ENCODE assay signal across 16 cellular contexts in genomic region chr15:100986158-100986896, GRCh38.
A peak's percentile ranks its signal among the peaks of the same experiment; 100 is the strongest.
DNase-seq lines count a peak whose midpoint lies in the region; ATAC-seq and TF ChIP-seq lines count a peak whose summit lies in the region.
"Had no signal": no experiment of that assay in that cellular context is flagged by ENCODE, and none has a peak within 500 bp of the region (broad histone marks: within the 10 kb centered on the region; RNA-seq: fewer than 3 reads in every experiment).

No MANE protein-coding gene starts in this region.

- H3K9me2 ChIP-seq in Loucy (replicated peaks; ENCODE audit: low read depth, low read length) (no peaks in the 10 kb centered on the region), Karpas-422 (replicated peaks; ENCODE audit: insufficient read depth, low read length) (no peaks in the 10 kb centered on the region)

- peaks cover 5% of the 10 kb centered on the region for H3K4me1 Mint-ChIP-seq in nephron
- H3K4me1 Mint-ChIP-seq: CD8-positive, alpha-beta memory T cell; T-cell had no signal

- H3K27ac Mint-ChIP-seq in nephron = peak overlapping the region; percentile 24 to 74 (median 64)
- H3K27ac Mint-ChIP-seq: activated T-helper 1 cell treated with anti-CD3 and anti-CD28 coated beads, Interleukin-12 subunit alpha, Interleukin-12 subunit beta, Interleukin-2, Interleukin-4 antibody, amounts not matched to agents 30 ng/mL and 10 ng/mL and 1 ng/mL, durations not matched to agents 14 hours and 24 hours and 36 hours; CD8-positive, alpha-beta memory T cell; T-cell had no signal

- H3K79me2 ChIP-seq in ACC112 (ENCODE audit: control insufficient read depth, insufficient read depth, low read length, unreplicated experiment) (no peaks in the 10 kb centered on the region), Loucy (ENCODE audit: insufficient read depth, low read length) (no peaks in the 10 kb centered on the region), Karpas-422 (ENCODE audit: low read length) (peaks cover 54% of the 10 kb centered on the region)

- peak overlapping the region; percentile 47 for H3K4me2 ChIP-seq in Loucy (ENCODE audit: low read depth, low read length, poor library complexity, severe bottlenecking)
- H3K4me2 ChIP-seq in Karpas-422 (ENCODE audit: low read depth, low read length, poor library complexity, severe bottlenecking) = no peak overlapping the region

- H3K36me3 Mint-ChIP-seq in nephron (ENCODE audit: low read depth) = no peaks in the 10 kb centered on the region
- H3K36me3 Mint-ChIP-seq: CD8-positive, alpha-beta memory T cell; T-cell had no signal

- H3K9me3 ChIP-seq in Loucy (ENCODE audit: insufficient read depth, low read depth, low read length) = no peaks in the 10 kb centered on the region
- no peaks in the 10 kb centered on the region for H3K9me3 ChIP-seq in duodenal mucosa (ENCODE audit: control insufficient read depth in 1 of 2, low read length in 2 of 2)
- H3K9me3 ChIP-seq in Karpas-422 (ENCODE audit: low read length) = no peaks in the 10 kb centered on the region
- H3K9me3 ChIP-seq: esophagus muscularis mucosa, right lobe of liver had no signal

- no peak for DNase-seq in NCI-H2029 (lab: John Stamatoyannopoulos, UW)
- DNase-seq in dedifferentiated amniotic fluid mesenchymal stem cell (ENCODE audit: extremely low spot score) = no peak
- DNase-seq in Karpas-422 = no peak
- DNase-seq: CD8-positive, alpha-beta memory T cell; NCI-H1092; right lobe of liver; stimulated activated CD4-positive, alpha-beta T cell treated with anti-CD3 and anti-CD28 coated beads, Interleukin-1b, Interleukin-23, amount 100 ng/mL, for 48 hours; T-cell had no signal

- peaks cover 4% of the 10 kb centered on the region for H3K9me3 Mint-ChIP-seq in nephron
- H3K9me3 Mint-ChIP-seq: activated T-helper 1 cell treated with anti-CD3 and anti-CD28 coated beads, Interleukin-12 subunit alpha, Interleukin-12 subunit beta, Interleukin-2, Interleukin-4 antibody, amounts not matched to agents 30 ng/mL and 10 ng/mL and 1 ng/mL, durations not matched to agents 14 hours and 24 hours and 36 hours had no signal

- H2AFZ ChIP-seq in ACC112 (ENCODE audit: low read length, unreplicated experiment) (no peak overlapping the region), Loucy (ENCODE audit: low read length) (peak overlapping the region; percentile 47; the same call in 1 of the 2 replicates), Karpas-422 (ENCODE audit: low read length) (no peak overlapping the region)

- H3K36me3 ChIP-seq in ACC112 (ENCODE audit: insufficient read depth, low read length) (peaks cover 13% of the 10 kb centered on the region), Loucy (ENCODE audit: insufficient read depth, low read length) (no peaks in the 10 kb centered on the region), duodenal mucosa (ENCODE audit: control insufficient read depth in 1 of 2, insufficient read depth in 2 of 2, low read length in 2 of 2) (peaks cover 0 to 19% of the 10 kb centered on the region in 2 donors), Karpas-422 (ENCODE audit: insufficient read depth, low read length) (peaks cover 21% of the 10 kb centered on the region)
- H3K36me3 ChIP-seq: right lobe of liver had no signal

- H4K20me1 ChIP-seq in Loucy (ENCODE audit: insufficient read depth, low read length, poor library complexity, severe bottlenecking) (no peaks in the 10 kb centered on the region), Karpas-422 (ENCODE audit: insufficient read depth, low read depth, low read length) (peaks cover 9% of the 10 kb centered on the region; the same call in 1 of the 2 replicates)

- no peak for ATAC-seq in HG03442 (IDR thresholded peaks at IDR 0.05; ENCODE audit: unreplicated experiment)
- ATAC-seq: T-cell had no signal

- no peaks in the 10 kb centered on the region for H3K27me3 ChIP-seq in ACC112 (ENCODE audit: insufficient read depth, low read length)
- no peaks in the 10 kb centered on the region for H3K27me3 ChIP-seq in Loucy (ENCODE audit: insufficient read depth, low read length, poor library complexity, severe bottlenecking)
- no peaks in the 10 kb centered on the region for H3K27me3 ChIP-seq in duodenal mucosa (ENCODE audit: control insufficient read depth in 1 of 2, insufficient read depth in 2 of 2, low read length in 2 of 2)
- H3K27me3 ChIP-seq in Karpas-422 (ENCODE audit: low read length) = no peaks in the 10 kb centered on the region
- H3K27me3 ChIP-seq: esophagus muscularis mucosa, right lobe of liver had no signal

- H3K4me3 ChIP-seq in ACC112 (ENCODE audit: low read depth, low read length) = no peak overlapping the region
- H3K4me3 ChIP-seq in Loucy (ENCODE audit: low read length, poor library complexity, severe bottlenecking) = no peak overlapping the region
- peak overlapping the region; percentile 11 to 30 for H3K4me3 ChIP-seq in duodenal mucosa (ENCODE audit: low read depth in 1 of 2, low read length in 2 of 2)
- no peak overlapping the region for H3K4me3 ChIP-seq in Karpas-422 (ENCODE audit: low read length)
- H3K4me3 ChIP-seq: esophagus muscularis mucosa, right lobe of liver had no signal

- H3K27ac ChIP-seq in ACC112 (ENCODE audit: low read depth, low read length) (peak overlapping the region; percentile 16; the same call in 1 of the 2 replicates), duodenal mucosa (ENCODE audit: low read depth, low read length) (peak overlapping the region; percentile 1), Karpas-422 (ENCODE audit: low read length) (no peak overlapping the region)
- H3K27ac ChIP-seq: right lobe of liver, RWPE1 had no signal

- H3K4me1 ChIP-seq in ACC112 (ENCODE audit: control insufficient read depth, insufficient read depth, low read length, unreplicated experiment) = peaks cover 5% of the 10 kb centered on the region
- peaks cover 15% of the 10 kb centered on the region for H3K4me1 ChIP-seq in Loucy (ENCODE audit: insufficient read depth, low read length, poor library complexity, severe bottlenecking)
- peaks cover 20 to 22% of the 10 kb centered on the region in 2 donors for H3K4me1 ChIP-seq in duodenal mucosa (ENCODE audit: control insufficient read depth in 1 of 2, insufficient read depth in 2 of 2, low read length in 2 of 2)
- H3K4me1 ChIP-seq in Karpas-422 (ENCODE audit: low read length) = peaks cover 2% of the 10 kb centered on the region
- H3K4me1 ChIP-seq: esophagus muscularis mucosa had no signal

- peaks cover 18% of the 10 kb centered on the region for H3K27me3 Mint-ChIP-seq in nephron (ENCODE audit: low read depth)

- H3K9ac ChIP-seq in Loucy (ENCODE audit: low read depth, low read length, poor library complexity, severe bottlenecking) = no peak overlapping the region
- no peak overlapping the region for H3K9ac ChIP-seq in duodenal mucosa (ENCODE audit: low read depth in 1 of 2, low read length in 2 of 2)
- no peak overlapping the region for H3K9ac ChIP-seq in Karpas-422 (ENCODE audit: low read length)

- TF ChIP-seq CTCF in Loucy (conservative IDR thresholded peaks at IDR 0.05; ENCODE audit: low read length) (no peak), nephron (IDR thresholded peaks at IDR 0.05; ENCODE audit: unreplicated experiment in 3 of 3) (no peak)

- no peak overlapping the region for H3K4me3 Mint-ChIP-seq in nephron
- H3K4me3 Mint-ChIP-seq: activated T-helper 1 cell treated with anti-CD3 and anti-CD28 coated beads, Interleukin-12 subunit alpha, Interleukin-12 subunit beta, Interleukin-2, Interleukin-4 antibody, amounts not matched to agents 30 ng/mL and 10 ng/mL and 1 ng/mL, durations not matched to agents 14 hours and 24 hours and 36 hours; CD8-positive, alpha-beta memory T cell; T-cell had no signal

- no peaks in the 10 kb centered on the region for H3F3A ChIP-seq in Loucy (ENCODE audit: low read depth)

Comparison
In these comparisons a context has a peak if more than half of its experiments do, and no peak if none do; other contexts are left out.
1. H3K4me3 ChIP-seq: peak in duodenal mucosa (2 of 2); none in ACC112 (single experiment), Loucy (single experiment) and Karpas-422 (single experiment).